Comparison of ENCODE assay signal across 8 cellular contexts in the genomic region with DNA sequence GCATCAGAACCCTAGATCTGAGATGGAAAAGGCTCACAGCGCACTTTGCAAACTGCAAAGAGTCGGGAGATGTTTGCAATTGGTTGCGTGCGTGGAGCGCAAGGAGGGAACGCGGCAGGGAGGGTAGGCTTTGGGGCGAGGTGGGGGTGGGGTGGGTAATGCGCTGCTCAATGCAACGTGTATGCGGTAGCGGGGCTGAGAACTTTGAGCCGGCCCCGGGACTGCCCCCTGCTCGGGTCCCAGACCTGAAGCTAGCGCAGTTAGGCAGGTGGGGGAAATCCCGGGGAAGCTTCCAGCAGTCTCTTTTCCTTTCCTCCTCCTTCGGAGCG. TPM values are rescaled to one million over a fixed set of nuclear protein-coding genes. Genes with fewer than 3 reads are reported as not detected.
DNase-seq lines count a peak whose midpoint lies in the region; ATAC-seq, FAIRE-seq and TF ChIP-seq lines count a peak whose summit lies in the region.

No MANE protein-coding gene starts in this region.

- intact Hi-C loops in activated B cell treated with CpG ODN at 0.5 μM for 24 hours (cut with micrococcal nuclease) = loop anchor here (1.0 kb wide), 3 partner anchors 10 to 98 kb away; partner anchors contain the start of gene ERCC2
- intact Hi-C loops in sciatic nerve (cut with DNase I) = no loop called here

- in situ Hi-C loops in ACHN (cut with HindIII; ENCODE audit: low pct_ligation_motif_present, low pct_unique_long_range_greater_than_20kb, low sequenced_read_pairs) = no loop called here

- H3K36me3 Mint-ChIP-seq in activated B cell treated with CpG ODN at 0.5 μM for 24 hours (ENCODE audit: low read depth) (peaks cover 21% of the 10 kb centered on the region), glutamatergic neuron (ENCODE audit: unreplicated experiment) (no peaks in the 10 kb centered on the region)

- no peak for DNase-seq in activated B cell treated with CpG ODN at 0.5 μM for 24 hours
- no peak for DNase-seq in glutamatergic neuron
- DNase-seq in sciatic nerve (ENCODE audit: low spot score) = no peak
- no peak for DNase-seq in ACHN
- DNase-seq in urothelium cell line (ENCODE audit: low spot score) = no peak

- ATAC-seq in GM19025 (IDR thresholded peaks at IDR 0.05; ENCODE audit: low read depth, unreplicated experiment) = peak; percentile 17
- ATAC-seq in HG03103 (IDR thresholded peaks at IDR 0.05; ENCODE audit: low read depth, unreplicated experiment) = peak; percentile 12
- peak; percentile 25 for ATAC-seq in activated B cell treated with CpG ODN at 0.5 μM for 24 hours (ENCODE audit: low read depth)
- peak; percentile 23 for ATAC-seq in sciatic nerve
- ATAC-seq in GM18502 (IDR thresholded peaks at IDR 0.05; ENCODE audit: poor library complexity, unreplicated experiment) = no peak

- peak overlapping the region; percentile 92 for H3K4me3 Mint-ChIP-seq in activated B cell treated with CpG ODN at 0.5 μM for 24 hours
- H3K4me3 Mint-ChIP-seq in glutamatergic neuron (ENCODE audit: unreplicated experiment) = peak overlapping the region; percentile 91

- H3K4me1 Mint-ChIP-seq in activated B cell treated with CpG ODN at 0.5 μM for 24 hours (peaks cover 57% of the 10 kb centered on the region), glutamatergic neuron (ENCODE audit: low read depth, unreplicated experiment) (peaks cover 7% of the 10 kb centered on the region)

- H3K27me3 Mint-ChIP-seq in activated B cell treated with CpG ODN at 0.5 μM for 24 hours (peaks cover 13% of the 10 kb centered on the region), glutamatergic neuron (ENCODE audit: unreplicated experiment) (peaks cover 22% of the 10 kb centered on the region)

- no peaks in the 10 kb centered on the region for H3K9me3 Mint-ChIP-seq in activated B cell treated with CpG ODN at 0.5 μM for 24 hours
- peaks cover 6% of the 10 kb centered on the region for H3K9me3 Mint-ChIP-seq in glutamatergic neuron (ENCODE audit: unreplicated experiment)

- POLR2A ChIA-PET in activated B cell treated with CpG ODN at 0.5 μM for 24 hours (lab: Charles Lee) = interaction anchor here (0.9 to 4.9 kb wide), 17 partner anchors 9 to 224 kb away, joined by 3 to 66 read pairs (median 8); partner anchors contain the start of genes PPM1N and QPCTL

- CTCF ChIA-PET in activated B cell treated with CpG ODN at 0.5 μM for 24 hours (lab: Charles Lee) = interaction anchor here (1.3 to 4.6 kb wide), 6 partner anchors 10 to 63 kb away, joined by 3 to 50 read pairs (median 4); no protein-coding TSS in a partner anchor

- H3K27ac Mint-ChIP-seq in activated B cell treated with CpG ODN at 0.5 μM for 24 hours = peak overlapping the region; percentile 98
- H3K27ac Mint-ChIP-seq in glutamatergic neuron (ENCODE audit: unreplicated experiment) = no peak overlapping the region

- no peak for TF ChIP-seq CTCF in activated B cell treated with CpG ODN at 0.5 μM for 24 hours (IDR thresholded peaks at IDR 0.05)
- no peak for TF ChIP-seq CTCF in glutamatergic neuron (IDR thresholded peaks at IDR 0.05; ENCODE audit: partially characterized antibody, unreplicated experiment)

- FAIRE-seq in urothelium cell line (lab: Jason Lieb, UNC) = no peak

RNA-seq across cellular contexts. Expression of gene FOSB, which starts 1.0 kb away (rescaled TPM):
- total RNA-seq in activated B cell treated with CpG ODN at 0.5 μM for 24 hours (16.8 and 20.4 TPM in 2 replicates), glutamatergic neuron (ENCODE audit: unreplicated experiment) (not detected), sciatic nerve (3.7 TPM)

RNA-seq across cellular contexts. Expression of gene RTN2, which starts 28.1 kb away (rescaled TPM):
- total RNA-seq in activated B cell treated with CpG ODN at 0.5 μM for 24 hours = 1.2 and 1.5 TPM in 2 replicates
- total RNA-seq in glutamatergic neuron (ENCODE audit: unreplicated experiment) = 179 TPM
- 4.0 TPM for total RNA-seq in sciatic nerve

RNA-seq across cellular contexts. Expression of gene PPM1N, which starts 29.5 kb away (rescaled TPM):
- total RNA-seq in activated B cell treated with CpG ODN at 0.5 μM for 24 hours = 0.80 and 1.4 TPM in 2 replicates
- 6.6 TPM for total RNA-seq in glutamatergic neuron (ENCODE audit: unreplicated experiment)
- 1.8 TPM for total RNA-seq in sciatic nerve

RNA-seq across cellular contexts. Expression of gene VASP, which starts 38.5 kb away (rescaled TPM):
- total RNA-seq in activated B cell treated with CpG ODN at 0.5 μM for 24 hours (294 and 300 TPM in 2 replicates), glutamatergic neuron (ENCODE audit: unreplicated experiment) (73.6 TPM), sciatic nerve (72.1 TPM)

RNA-seq across cellular contexts. Expression of gene ERCC1, which starts 45.0 kb away (rescaled TPM):
- total RNA-seq in activated B cell treated with CpG ODN at 0.5 μM for 24 hours = 69.2 and 71.6 TPM in 2 replicates
- total RNA-seq in glutamatergic neuron (ENCODE audit: unreplicated experiment) = 65.7 TPM
- total RNA-seq in sciatic nerve = 58.6 TPM

Comparison
In these comparisons a context has a peak if more than half of its experiments do, and no peak if none do; other contexts are left out.
1. RNA of gene RTN2, which starts 28.1 kb away (total RNA-seq): 179 TPM in glutamatergic neuron (single experiment); 4.0 TPM in sciatic nerve (single experiment) and 1.2 to 1.5 TPM in activated B cell treated with CpG ODN at 0.5 μM for 24 hours; every median in the first group is over 10 times any median in the second.